12 cellular contexts compared by ENCODE assay signal in the genomic region with DNA sequence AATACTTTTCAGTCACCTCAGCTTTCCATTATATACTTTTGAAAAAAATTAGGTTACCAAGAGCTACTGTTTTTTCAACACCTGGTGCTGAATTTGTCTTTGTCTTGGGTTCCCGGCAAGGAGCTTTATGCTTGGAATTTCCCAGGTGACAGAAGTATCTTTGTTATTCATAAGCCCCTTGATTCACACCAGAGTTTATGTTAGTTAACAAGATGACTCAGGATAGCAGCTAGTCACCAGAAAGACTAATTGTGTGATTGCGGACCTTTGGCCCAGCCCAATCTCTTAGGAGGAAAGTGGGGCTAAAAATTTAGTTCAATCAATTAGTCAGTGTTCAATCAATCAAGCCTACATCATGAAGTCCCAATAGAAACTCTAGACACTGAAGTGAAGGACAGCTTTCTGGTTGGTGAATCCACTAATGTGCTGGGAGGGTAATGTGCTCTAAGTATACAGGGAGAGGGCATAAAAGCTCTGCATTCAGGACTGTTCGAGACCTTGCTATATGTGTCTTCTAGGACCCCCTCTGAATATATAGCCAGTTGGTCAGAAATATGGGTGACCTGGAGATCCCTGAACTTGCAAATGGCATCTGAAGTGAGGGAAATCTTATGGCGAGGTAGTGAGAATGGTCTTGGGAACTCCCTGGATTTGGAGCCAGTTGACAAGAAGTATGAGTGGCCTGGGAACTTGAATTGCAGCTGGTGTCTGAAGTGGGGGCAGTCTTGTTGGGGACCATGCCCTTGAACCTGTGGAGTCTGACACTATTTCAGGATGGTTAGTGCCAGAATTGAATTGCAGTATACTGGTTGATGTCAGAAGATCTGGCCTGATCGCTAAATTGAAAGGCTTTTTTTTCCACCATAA. TPM values are rescaled to one million over a fixed set of nuclear protein-coding genes. Genes with fewer than 3 reads are reported as not detected.
A peak's percentile ranks its signal among the peaks of the same experiment; 100 is the strongest.
DNase-seq lines count a peak whose midpoint lies in the region; TF ChIP-seq lines count a peak whose summit lies in the region.
"Had no signal": no experiment of that assay in that cellular context is flagged by ENCODE, and none has a peak within 500 bp of the region (broad histone marks: within the 10 kb centered on the region; RNA-seq: fewer than 3 reads in every experiment).

No MANE protein-coding gene starts in this region.

- TF ChIP-seq CTCF in left ventricle myocardium inferior (IDR thresholded peaks at IDR 0.05; ENCODE audit: borderline replicate concordance) (no peak), transverse colon (IDR thresholded peaks at IDR 0.05) (no peak), vagina (IDR thresholded peaks at IDR 0.05) (no peak), foreskin fibroblast (IDR thresholded peaks at IDR 0.05; ENCODE audit: low read depth, low read length) (no peak)

- TF ChIP-seq EP300 in transverse colon (IDR thresholded peaks at IDR 0.05; ENCODE audit: low read depth) = no peak

- H3K36me3 Mint-ChIP-seq in activated T-helper 1 cell treated with anti-CD3 and anti-CD28 coated beads, Interleukin-12 subunit alpha, Interleukin-12 subunit beta, Interleukin-2, Interleukin-4 antibody, amounts not matched to agents 30 ng/mL and 10 ng/mL and 1 ng/mL, durations not matched to agents 14 hours and 24 hours and 36 hours (ENCODE audit: low read depth) = peaks cover 30% of the 10 kb centered on the region

- H3K9me3 ChIP-seq in left ventricle myocardium inferior (replicated peaks) = no peaks in the 10 kb centered on the region
- H3K9me3 ChIP-seq in iPS-20b (ENCODE audit: insufficient read depth, low read depth, low read length) = peaks cover 11% of the 10 kb centered on the region
- H3K9me3 ChIP-seq in transverse colon = no peaks in the 10 kb centered on the region
- H3K9me3 ChIP-seq in vagina = no peaks in the 10 kb centered on the region
- H3K9me3 ChIP-seq: ascending aorta had no signal

- TF ChIP-seq POLR2A in transverse colon (IDR thresholded peaks at IDR 0.05) (no peak), vagina (IDR thresholded peaks at IDR 0.05) (no peak)

- H3K27me3 ChIP-seq in left ventricle myocardium inferior (ENCODE audit: low read depth) = no peaks in the 10 kb centered on the region
- H3K27me3 ChIP-seq in iPS-20b (ENCODE audit: insufficient read depth, low read length) = no peaks in the 10 kb centered on the region
- no peaks in the 10 kb centered on the region for H3K27me3 ChIP-seq in transverse colon
- H3K27me3 ChIP-seq in vagina = no peaks in the 10 kb centered on the region
- H3K27me3 ChIP-seq: ascending aorta, BLaER1, spleen had no signal

- H3K4me1 ChIP-seq in left ventricle myocardium inferior = peaks cover 38% of the 10 kb centered on the region
- peaks cover 27% of the 10 kb centered on the region for H3K4me1 ChIP-seq in iPS-20b (ENCODE audit: insufficient read depth, low read length)
- peaks cover 0 to 39% (median 21%) of the 10 kb centered on the region in 4 donors for H3K4me1 ChIP-seq in transverse colon
- H3K4me1 ChIP-seq in vagina = peaks cover 40% of the 10 kb centered on the region
- H3K4me1 ChIP-seq: BLaER1 had no signal

- H3K4me3 Mint-ChIP-seq in activated T-helper 1 cell treated with anti-CD3 and anti-CD28 coated beads, Interleukin-12 subunit alpha, Interleukin-12 subunit beta, Interleukin-2, Interleukin-4 antibody, amounts not matched to agents 30 ng/mL and 10 ng/mL and 1 ng/mL, durations not matched to agents 14 hours and 24 hours and 36 hours = no peak overlapping the region

- no peaks in the 10 kb centered on the region for H3K27me3 Mint-ChIP-seq in activated T-helper 1 cell treated with anti-CD3 and anti-CD28 coated beads, Interleukin-12 subunit alpha, Interleukin-12 subunit beta, Interleukin-2, Interleukin-4 antibody, amounts not matched to agents 30 ng/mL and 10 ng/mL and 1 ng/mL, durations not matched to agents 14 hours and 24 hours and 36 hours (ENCODE audit: insufficient read depth)

- peak overlapping the region; percentile 66 for H3K9ac ChIP-seq in iPS-20b (ENCODE audit: low read depth, low read length)
- H3K9ac ChIP-seq: BLaER1 had no signal

- 61 to 71% methylated on average over 3 to 5 of the region's 5 CpGs for WGBS in transverse colon (ENCODE audit: low coverage in 1 of 2), 2 donors

- in situ Hi-C loops in transverse colon (cut with MboI; ENCODE audit: low pct_ligation_motif_present in 1 of 4, low pct_unique_long_range_greater_than_20kb in 1 of 4, low sequenced_read_pairs in 3 of 4) = loop anchor here in 1 of 4 donors (10.0 kb wide), 1 partner anchor 266 kb away; no protein-coding TSS in a partner anchor

- H3K4me3 ChIP-seq in left ventricle myocardium inferior = no peak overlapping the region
- peak overlapping the region; percentile 56 for H3K4me3 ChIP-seq in iPS-20b (ENCODE audit: low read length)
- H3K4me3 ChIP-seq in transverse colon = no peak overlapping the region
- no peak overlapping the region for H3K4me3 ChIP-seq in vagina
- H3K4me3 ChIP-seq in foreskin fibroblast (ENCODE audit: low read depth in 1 of 2, low read length in 2 of 2) = no peak overlapping the region
- H3K4me3 ChIP-seq: ascending aorta, BLaER1, spleen had no signal

- H3K27ac Mint-ChIP-seq in activated T-helper 1 cell treated with anti-CD3 and anti-CD28 coated beads, Interleukin-12 subunit alpha, Interleukin-12 subunit beta, Interleukin-2, Interleukin-4 antibody, amounts not matched to agents 30 ng/mL and 10 ng/mL and 1 ng/mL, durations not matched to agents 14 hours and 24 hours and 36 hours = peak overlapping the region; percentile 16

- DNase-seq in left ventricle myocardium inferior (no peak), cardiac septum (ENCODE audit: low spot score) (no peak), transverse colon (no peak), vagina (ENCODE audit: extremely low spot score in 2 of 2) (no peak), SW480 (ENCODE audit: low spot score) (no peak), foreskin fibroblast (no peak)
- no peak for DNase-seq in activated T-helper 1 cell treated with anti-CD3 and anti-CD28 coated beads, Interleukin-12 subunit alpha, Interleukin-12 subunit beta, Interleukin-2, Interleukin-4 antibody, amounts not matched to agents 30 ng/mL and 10 ng/mL and 1 ng/mL, durations not matched to agents 14 hours and 24 hours and 36 hours (ENCODE audit: low spot score)
- DNase-seq: NCI-H345, spleen had no signal

- peaks cover 25% of the 10 kb centered on the region for H3K36me3 ChIP-seq in left ventricle myocardium inferior
- H3K36me3 ChIP-seq in iPS-20b (ENCODE audit: insufficient read depth, low read depth, low read length) = peaks cover 39% of the 10 kb centered on the region
- H3K36me3 ChIP-seq in transverse colon = peaks cover 0 to 7% (median 2%) of the 10 kb centered on the region in 4 donors
- peaks cover 0 to 21% of the 10 kb centered on the region in 2 donors for H3K36me3 ChIP-seq in vagina

- H3K4me1 Mint-ChIP-seq in activated T-helper 1 cell treated with anti-CD3 and anti-CD28 coated beads, Interleukin-12 subunit alpha, Interleukin-12 subunit beta, Interleukin-2, Interleukin-4 antibody, amounts not matched to agents 30 ng/mL and 10 ng/mL and 1 ng/mL, durations not matched to agents 14 hours and 24 hours and 36 hours (ENCODE audit: low read depth) = peaks cover 54% of the 10 kb centered on the region

- intact Hi-C loops in left ventricle myocardium inferior (cut with micrococcal nuclease) (no loop called here), cardiac septum (cut with DNase I) (no loop called here), transverse colon (cut with DNase I; ENCODE audit: low total_unique reads) (loop anchor here (10.0 kb wide), 1 partner anchor 256 kb away; no protein-coding TSS in a partner anchor), vagina (cut with DNase I) (no loop called here)
- intact Hi-C loops in activated T-helper 1 cell treated with anti-CD3 and anti-CD28 coated beads, Interleukin-12 subunit alpha, Interleukin-12 subunit beta, Interleukin-2, Interleukin-4 antibody, amounts not matched to agents 30 ng/mL and 10 ng/mL and 1 ng/mL, durations not matched to agents 14 hours and 24 hours and 36 hours (cut with micrococcal nuclease) = no loop called here

- H3K27ac ChIP-seq in left ventricle myocardium inferior (replicated peaks) = peak overlapping the region; percentile 24
- H3K27ac ChIP-seq in iPS-20b (ENCODE audit: low read length) = peak overlapping the region; percentile 59
- peak overlapping the region; percentile 4 to 50 (median 34) for H3K27ac ChIP-seq in transverse colon
- H3K27ac ChIP-seq in vagina = no peak overlapping the region
- H3K27ac ChIP-seq: BLaER1 had no signal

- H3K9me3 Mint-ChIP-seq in activated T-helper 1 cell treated with anti-CD3 and anti-CD28 coated beads, Interleukin-12 subunit alpha, Interleukin-12 subunit beta, Interleukin-2, Interleukin-4 antibody, amounts not matched to agents 30 ng/mL and 10 ng/mL and 1 ng/mL, durations not matched to agents 14 hours and 24 hours and 36 hours = peaks cover 10% of the 10 kb centered on the region

RNA-seq across cellular contexts. Expression of gene TMEM30A, which starts 16.2 kb away (rescaled TPM):
- total RNA-seq in left ventricle myocardium inferior (52.3 TPM), cardiac septum (57.4 TPM), transverse colon (10 to 100 TPM; 28.9 to 86.2 (median 56.5) TPM), vagina (52.1 TPM)
- total RNA-seq in activated T-helper 1 cell treated with anti-CD3 and anti-CD28 coated beads, Interleukin-12 subunit alpha, Interleukin-12 subunit beta, Interleukin-2, Interleukin-4 antibody, amounts not matched to agents 30 ng/mL and 10 ng/mL and 1 ng/mL, durations not matched to agents 14 hours and 24 hours and 36 hours = 66.6 and 67.2 TPM in 2 replicates

RNA-seq across cellular contexts. Expression of gene COX7A2, which starts 24.8 kb away (rescaled TPM):
- total RNA-seq in left ventricle myocardium inferior (1,008 TPM), cardiac septum (890 TPM), transverse colon (100 to 1,000 TPM; 146 to 469 (median 349) TPM), vagina (286 TPM)
- 495 and 497 TPM in 2 replicates for total RNA-seq in activated T-helper 1 cell treated with anti-CD3 and anti-CD28 coated beads, Interleukin-12 subunit alpha, Interleukin-12 subunit beta, Interleukin-2, Interleukin-4 antibody, amounts not matched to agents 30 ng/mL and 10 ng/mL and 1 ng/mL, durations not matched to agents 14 hours and 24 hours and 36 hours
